8 cellular contexts compared by ENCODE assay signal in the genomic region with DNA sequence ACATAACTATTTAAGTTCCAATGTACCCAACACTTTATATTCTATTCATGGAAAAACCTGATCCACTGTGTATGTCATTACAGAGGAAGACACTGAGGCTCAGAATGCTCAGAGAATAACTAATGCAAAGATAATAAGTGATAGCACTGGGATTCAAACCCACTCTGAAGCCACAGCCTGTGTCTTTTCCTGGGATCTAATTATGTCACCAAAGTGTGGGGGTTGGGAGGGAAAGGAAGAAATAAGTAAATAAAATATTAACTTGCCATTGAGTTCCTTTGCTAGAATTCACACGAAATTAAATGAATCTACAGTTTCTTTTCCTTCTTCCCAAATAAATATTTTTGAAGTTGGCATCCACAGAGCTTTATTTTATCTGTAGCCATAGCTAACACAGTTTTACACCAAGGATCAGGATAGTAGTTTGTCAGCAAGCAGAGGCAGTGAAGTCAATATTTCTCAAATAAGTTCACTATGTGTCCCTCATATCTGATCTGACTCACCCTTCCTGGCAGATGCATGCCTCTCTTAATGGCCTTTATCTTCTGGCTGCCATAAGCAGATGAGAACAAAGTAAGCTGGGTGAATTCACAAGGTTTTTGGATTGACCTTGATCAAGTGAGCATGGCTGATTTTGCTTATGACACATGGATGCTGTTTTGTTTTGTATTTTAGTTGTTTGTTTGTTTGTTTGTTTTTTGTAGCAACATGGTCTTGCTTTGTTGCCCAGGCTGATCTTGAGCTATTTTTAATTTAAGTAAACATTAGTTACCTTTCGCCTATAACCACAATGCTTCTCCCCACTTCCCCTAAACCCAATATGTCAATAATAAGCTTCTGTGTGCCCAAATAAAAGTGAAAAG. TPM values are rescaled to one million over a fixed set of nuclear protein-coding genes. Genes with fewer than 3 reads are reported as not detected.
A peak's percentile ranks its signal among the peaks of the same experiment; 100 is the strongest.
DNase-seq lines count a peak whose midpoint lies in the region; ATAC-seq lines count a peak whose summit lies in the region.

No MANE protein-coding gene starts in this region.

- no peaks in the 10 kb centered on the region for H4K20me1 ChIP-seq in GM23248 (ENCODE audit: insufficient read depth)

- H3K4me3 ChIP-seq in GM23248 (no peak overlapping the region), MG63 (no peak overlapping the region)

- H3K27ac ChIP-seq in GM23248 = no peak overlapping the region

- no peaks in the 10 kb centered on the region for H3K9me2 ChIP-seq in GM23248 (ENCODE audit: insufficient read depth)

- in situ Hi-C loops in GM23248 (cut with MboI) = no loop called here

- H2AFZ ChIP-seq in GM23248 = no peak overlapping the region

- no peak overlapping the region for H3K4me2 ChIP-seq in GM23248 (ENCODE audit: unreplicated experiment)

- intact Hi-C loops in Right ventricle myocardium superior (cut with DNase I) = no loop called here

- no peaks in the 10 kb centered on the region for H3K27me3 ChIP-seq in GM23248 (replicated peaks; ENCODE audit: insufficient read depth)
- no peaks in the 10 kb centered on the region for H3K27me3 ChIP-seq in MG63

- peaks cover 34% of the 10 kb centered on the region for H3K4me1 ChIP-seq in GM23248 (ENCODE audit: insufficient read depth)

- peaks cover 17% of the 10 kb centered on the region for H3F3A ChIP-seq in GM23248 (ENCODE audit: insufficient read depth)

- ATAC-seq in Right ventricle myocardium superior (ENCODE audit: poor library complexity) = no peak

- H3K9me3 ChIP-seq in GM23248 (ENCODE audit: low read depth) = no peaks in the 10 kb centered on the region
- no peaks in the 10 kb centered on the region for H3K9me3 ChIP-seq in MG63

- WGBS in GM23248 (ENCODE audit: low coverage in 1 of 2, low lambda C conversion rate in 2 of 2, missing lambda C conversion rate in 2 of 2), 2 experiments = 36 to 39% methylated on average over 2 of the region's 2 CpGs

- H3K79me2 ChIP-seq in GM23248 (ENCODE audit: insufficient read depth) = no peaks in the 10 kb centered on the region

- DNase-seq in GM04504 (ENCODE audit: low read depth) = peak; percentile 29
- DNase-seq in GM23248 = peak; percentile 76
- peak; percentile 55 for DNase-seq in MG63
- DNase-seq in iris pigment epithelial cell (ENCODE audit: low read depth) = peak; percentile 32
- DNase-seq in activated T-cell treated with anti-CD3 and anti-CD28 coated beads for 4 hours = no peak
- DNase-seq in cortex of kidney (lab: John Stamatoyannopoulos, UW) = no peak
- no peak for DNase-seq in NCI-H1092 (lab: John Stamatoyannopoulos, UW)
- no peak for DNase-seq in Right ventricle myocardium superior

- H3K9ac ChIP-seq in GM23248 = no peak overlapping the region

- H3K36me3 ChIP-seq in GM23248 (ENCODE audit: low read depth) = no peaks in the 10 kb centered on the region
- no peaks in the 10 kb centered on the region for H3K36me3 ChIP-seq in MG63

RNA-seq across cellular contexts. Expression of a gene that starts 6.3 kb away (rescaled TPM):
- total RNA-seq in GM23248 (2014; rRNA removed; shearing (Covaris generic)) = 0.86 and 1.0 TPM in 2 replicates
- polyA plus RNA-seq in GM23248 (2016; fragmentation: Nextera tagmentation; extraction: Ambion mirVana) = 0.11 and 0.32 TPM in 2 replicates
- 0.30 and 1.2 TPM in 2 replicates for total RNA-seq in MG63 (2014; rRNA removed; shearing (Covaris generic); ENCODE audit: low replicate concordance)
- 11.1 TPM for total RNA-seq in Right ventricle myocardium superior

Comparison
In these comparisons a context has a peak if more than half of its experiments do, and no peak if none do; other contexts are left out.
1. DNase-seq: peak in GM04504 (single experiment), GM23248 (single experiment), MG63 (single experiment) and iris pigment epithelial cell (single experiment); none in activated T-cell treated with anti-CD3 and anti-CD28 coated beads for 4 hours (single experiment), cortex of kidney (single experiment), NCI-H1092 (single experiment) and Right ventricle myocardium superior (single experiment).